In the genomic region with DNA sequence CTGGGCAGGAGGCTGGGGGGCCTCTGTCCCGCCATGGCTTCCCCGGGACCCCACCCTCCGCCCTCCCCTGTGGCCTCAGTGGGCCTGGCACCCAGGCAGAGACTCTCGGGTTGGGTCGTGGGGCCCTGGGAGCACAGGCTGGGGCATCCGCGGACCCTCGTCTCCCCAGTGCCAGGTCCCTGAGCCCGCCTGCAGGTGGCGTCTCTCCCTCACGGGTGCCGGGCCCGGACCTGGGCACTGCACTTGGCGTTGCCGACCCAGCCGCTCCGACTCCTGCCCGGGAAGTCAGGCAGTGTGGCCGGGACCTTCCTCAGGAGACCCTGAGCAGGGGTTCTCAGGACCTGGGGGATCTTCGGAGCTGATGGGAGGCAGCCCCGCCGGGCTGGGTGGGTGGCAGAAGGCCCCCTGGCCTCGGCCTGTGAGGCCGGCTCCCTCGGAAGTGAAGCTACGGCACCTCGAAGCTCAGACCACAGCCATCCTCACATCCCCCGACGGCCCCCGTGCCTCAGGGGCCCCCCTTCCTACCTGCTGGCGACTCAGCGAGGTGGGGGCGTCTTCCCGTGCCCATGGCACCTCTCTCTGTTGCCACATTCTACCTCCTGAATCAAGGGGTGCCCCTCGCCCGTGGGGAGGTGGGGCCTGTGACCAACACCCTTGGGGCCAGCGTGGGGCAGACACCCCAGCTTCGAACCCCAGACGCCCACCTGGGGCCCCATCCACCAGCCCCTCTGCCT, we compare ENCODE assay signal across 8 cellular contexts. TPM values are rescaled to one million over a fixed set of nuclear protein-coding genes. Genes with fewer than 3 reads are reported as not detected.
DNase-seq lines count a peak whose midpoint lies in the region; ATAC-seq and TF ChIP-seq lines count a peak whose summit lies in the region.

No MANE protein-coding gene starts in this region.

- CTCF ChIA-PET in RWPE1 (lab: Yijun Ruan, JAX) = interaction anchor here (0.5 to 4.1 kb wide), 24 partner anchors 8 to 191 kb away, joined by 3 to 61 read pairs (median 4); a partner anchor contains a TSS

- peak; percentile 65 for ATAC-seq in foreskin keratinocyte

- DNase-seq in NCI-H1092 (lab: John Stamatoyannopoulos, UW) (peak; percentile 15), NCI-H1092 treated with DMSO at 0.1 percent for 48 hours (lab: John Stamatoyannopoulos, UW) (no peak), HK-2 (ENCODE audit: unreplicated experiment) (peak; percentile 80), RWPE1 (ENCODE audit: low spot score) (peak; percentile 79), foreskin keratinocyte (peak; percentile 9 to 45), nucleus accumbens (lab: John Stamatoyannopoulos, UW) (peak in 51 of 56 donors; percentile 10 to 85 (median 53)), stromal cell of bone marrow (ENCODE audit: low read depth) (peak; percentile 40)
- DNase-seq in activated effector memory CD4-positive, alpha-beta T cell treated with Interleukin-2 at 50 U/mL for 16 hours = peak; percentile 74

- H3K27ac ChIP-seq in RWPE1 = no peak overlapping the region
- no peak overlapping the region for H3K27ac ChIP-seq in foreskin keratinocyte

- no peaks in the 10 kb centered on the region for H3K4me1 ChIP-seq in foreskin keratinocyte

- POLR2A ChIA-PET in RWPE1 (lab: Yijun Ruan, JAX; ENCODE audit: low non-redundant PET) = interaction anchor here (0.6 kb wide), 1 partner anchor 171 kb away, joined by 3 read pairs; no protein-coding TSS in a partner anchor

- peaks cover 14% of the 10 kb centered on the region for H3K27me3 ChIP-seq in foreskin keratinocyte

- TF ChIP-seq CTCF in RWPE1 (conservative IDR thresholded peaks at IDR 0.05; ENCODE audit: low read depth) (peak; percentile 88), foreskin keratinocyte (conservative IDR thresholded peaks at IDR 0.05) (peak; percentile 95)

RNA-seq across cellular contexts. Expression of a gene that starts 6.4 kb away (rescaled TPM):
- 14.4 and 15.4 TPM in 2 replicates for total RNA-seq in foreskin keratinocyte
- polyA plus RNA-seq in foreskin keratinocyte = 21.2 and 21.3 TPM in 2 replicates

RNA-seq across cellular contexts. Expression of a gene that starts 48.1 kb away (rescaled TPM):
- 0.07 TPM in 2 replicates for total RNA-seq in foreskin keratinocyte
- 0.06 and 0.08 TPM in 2 replicates for polyA plus RNA-seq in foreskin keratinocyte

RNA-seq across cellular contexts. Expression of a gene that starts 51.4 kb away (rescaled TPM):
- total RNA-seq in foreskin keratinocyte = not detected in 2 replicates
- polyA plus RNA-seq in foreskin keratinocyte = 0.02 TPM in 1 of 2 replicates, not detected in the other
